In genomic region chr6:7589221-7589620, GRCh38 we compare ENCODE assay signal across 7 cellular contexts. TPM values are rescaled to one million over a fixed set of nuclear protein-coding genes. Genes with fewer than 3 reads are reported as not detected.
DNase-seq lines count a peak whose midpoint lies in the region; ATAC-seq and TF ChIP-seq lines count a peak whose summit lies in the region.

No MANE protein-coding gene starts in this region.

- intact Hi-C loops in PC-3 (cut with micrococcal nuclease): no loop called here
- intact Hi-C loops in psoas muscle (cut with DNase I): loop anchor here in 1 of 2 donors (10.0 kb wide), 1 partner anchor 274 kb away; the partner anchor contains the start of gene SSR1

- no peak overlapping the region for H3K9ac ChIP-seq in H9 (ENCODE audit: extremely low read depth, insufficient read length, low read length)
- H3K9ac ChIP-seq in PC-3 (ENCODE audit: low read length): peak overlapping the region; percentile 91; the same call in 1 of the 2 replicates
- no peak overlapping the region for H3K9ac ChIP-seq in endocrine pancreas (ENCODE audit: control insufficient read depth, insufficient read depth, low read length)

- peaks cover 4% of the 10 kb centered on the region for H3K36me3 ChIP-seq in PC-3 (ENCODE audit: low read depth, low read length)
- H3K36me3 ChIP-seq in endocrine pancreas (ENCODE audit: control insufficient read depth, insufficient read depth, low read length): peaks cover 4% of the 10 kb centered on the region
- H3K36me3 ChIP-seq in psoas muscle (ENCODE audit: insufficient read depth in 1 of 2, low read depth in 1 of 2): peaks cover under 1 to 12% of the 10 kb centered on the region in 2 donors

- peaks cover 4% of the 10 kb centered on the region for H3K23me2 ChIP-seq in H9 (ENCODE audit: insufficient read length, low read depth, low read length, poor library complexity, severe bottlenecking)

- peak overlapping the region; percentile 94 for H3K4me3 ChIP-seq in PC-3 (ENCODE audit: low read length)
- H3K4me3 ChIP-seq in endocrine pancreas (ENCODE audit: control insufficient read depth, insufficient read depth, low read length): peak overlapping the region; percentile 93
- H3K4me3 ChIP-seq in psoas muscle: peak overlapping the region; percentile 90

- H3K4me1 ChIP-seq in H9 (ENCODE audit: insufficient read depth, low read length): no peaks in the 10 kb centered on the region; the same call in 1 of the 2 replicates
- peaks cover 18% of the 10 kb centered on the region for H3K4me1 ChIP-seq in PC-3 (ENCODE audit: insufficient read depth, low read length)
- H3K4me1 ChIP-seq in endocrine pancreas (ENCODE audit: control insufficient read depth, insufficient read depth, low read length): peaks cover 12% of the 10 kb centered on the region
- peaks cover 18% of the 10 kb centered on the region for H3K4me1 ChIP-seq in psoas muscle

- no peak overlapping the region for H2BK5ac ChIP-seq in H9 (ENCODE audit: insufficient read length, low read length)

- no peaks in the 10 kb centered on the region for H3K9me2 ChIP-seq in PC-3 (replicated peaks; ENCODE audit: low read length)

- H3K4me1 Mint-ChIP-seq in H9: peaks cover 21 to 24% of the 10 kb centered on the region in 2 experiments

- no peak for DNase-seq in H9
- no peak for DNase-seq in PC-3
- no peak for DNase-seq in psoas muscle
- no peak for DNase-seq in NCI-H526 (lab: John Stamatoyannopoulos, UW)

- H3K4me2 ChIP-seq in H9 (ENCODE audit: insufficient read depth, insufficient read length, low read length) (no peak overlapping the region), PC-3 (ENCODE audit: low read length) (peak overlapping the region; percentile 89)

- H2BK120ac ChIP-seq in H9 (ENCODE audit: low read depth, low read length, poor library complexity, severe bottlenecking): no peak overlapping the region

- no peak overlapping the region for H4K5ac ChIP-seq in H9 (ENCODE audit: insufficient read length, low read depth, low read length)

- H4K20me1 ChIP-seq in H9 (ENCODE audit: control insufficient read depth, insufficient read depth, insufficient read length) (no peaks in the 10 kb centered on the region), PC-3 (ENCODE audit: low read length) (peaks cover 11% of the 10 kb centered on the region; the same call in 1 of the 2 replicates)

- no peak overlapping the region for H3K4ac ChIP-seq in H9 (ENCODE audit: low read depth, low read length)

- no peak overlapping the region for H3T11ph ChIP-seq in H9 (ENCODE audit: low read length)

- H3K27ac ChIP-seq in H9 (ENCODE audit: insufficient read length, low read depth, low read length): no peak overlapping the region
- H3K27ac ChIP-seq in PC-3 (ENCODE audit: low read length): no peak overlapping the region
- no peak overlapping the region for H3K27ac ChIP-seq in psoas muscle

- POLR2A ChIA-PET in PC-3 (lab: Charles Lee; ENCODE audit: unreplicated experiment): interaction anchor here (0.7 kb wide), 1 partner anchor 200 kb away, joined by 7 read pairs; the partner anchor contains the start of genes CAGE1 and RIOK1

- H3K9me3 ChIP-seq in H9 (ENCODE audit: control insufficient read depth, low read depth, low read length): no peaks in the 10 kb centered on the region
- H3K9me3 ChIP-seq in PC-3 (ENCODE audit: low read length): no peaks in the 10 kb centered on the region
- no peaks in the 10 kb centered on the region for H3K9me3 ChIP-seq in endocrine pancreas (ENCODE audit: control insufficient read depth, low read length)
- no peaks in the 10 kb centered on the region for H3K9me3 ChIP-seq in psoas muscle

- no peaks in the 10 kb centered on the region for H3K79me1 ChIP-seq in H9 (ENCODE audit: insufficient read depth, low read depth, low read length, poor library complexity, severe bottlenecking)

- ATAC-seq in PC-3 (no peak), psoas muscle (no peak), GM18517 (IDR thresholded peaks at IDR 0.05; ENCODE audit: unreplicated experiment) (no peak), GM21529 (IDR thresholded peaks at IDR 0.05; ENCODE audit: unreplicated experiment) (no peak)

- no peak overlapping the region for H3K56ac ChIP-seq in H9 (ENCODE audit: insufficient read length, low read depth, low read length)

- no peak overlapping the region for H2AK5ac ChIP-seq in H9 (ENCODE audit: insufficient read length, low read length)

- no peak overlapping the region for H2BK12ac ChIP-seq in H9 (ENCODE audit: insufficient read length, low read depth, low read length)

- no peak overlapping the region for H2BK20ac ChIP-seq in H9 (ENCODE audit: low read depth, low read length, poor library complexity, severe bottlenecking)

- no peaks in the 10 kb centered on the region for H3F3A ChIP-seq in PC-3 (ENCODE audit: low read length, unreplicated experiment)

- no peaks in the 10 kb centered on the region for H3K27me3 Mint-ChIP-seq in H9 (ENCODE audit: low read depth)

- H2AFZ ChIP-seq in H9 (ENCODE audit: low read length) (no peak overlapping the region), PC-3 (ENCODE audit: low read length) (0 out of 2 replicates have a peak overlapping the region, but pooled peaks have one; percentile 9)

- H3K27ac Mint-ChIP-seq in H9: no peak overlapping the region

- H4K8ac ChIP-seq in H9 (replicated peaks; ENCODE audit: insufficient read length, low read depth, low read length): no peak overlapping the region

- peak overlapping the region; percentile 94 to 99; a peak in 4 of 5 replicates for H3K4me3 Mint-ChIP-seq in H9

- no peaks in the 10 kb centered on the region for H3K9me3 Mint-ChIP-seq in H9

- no peak overlapping the region for H4K91ac ChIP-seq in H9 (ENCODE audit: insufficient read length, low read depth, low read length)

- H3K14ac ChIP-seq in H9 (ENCODE audit: insufficient read depth, low read length): no peak overlapping the region

- no TSS peak for BruUV-seq in PC-3 (replicated peaks; lab: Mats Ljungman, UMichigan)

- peaks cover 15% of the 10 kb centered on the region; the same call in 1 of the 2 replicates for H3K79me2 ChIP-seq in H9 (ENCODE audit: insufficient read depth, low read length)
- peaks cover 35% of the 10 kb centered on the region for H3K79me2 ChIP-seq in PC-3 (ENCODE audit: low read length)

- TF ChIP-seq CTCF in H9 (conservative IDR thresholded peaks at IDR 0.05) (no peak), PC-3 (conservative IDR thresholded peaks at IDR 0.05; ENCODE audit: low read depth, low read length) (no peak), psoas muscle (IDR thresholded peaks at IDR 0.05) (no peak)

- WGBS in H9 (ENCODE audit: extremely low coverage, insufficient read length, low lambda C conversion rate): no CpG with 5 or more reads among the region's 3 CpGs
- 58 to 86% (median 62%) methylated on average over 3 of the region's 3 CpGs for WGBS in psoas muscle, 3 donors

- H3K23ac ChIP-seq in H9 (ENCODE audit: insufficient read length, low read depth, low read length): no peak overlapping the region

- no peak overlapping the region for H2BK15ac ChIP-seq in H9 (ENCODE audit: low read depth, low read length)

- no peak overlapping the region for H3K18ac ChIP-seq in H9 (ENCODE audit: insufficient read length, low read depth, low read length)

- CTCF ChIA-PET in PC-3 (lab: Charles Lee): interaction anchor here (1.0 kb wide), 1 partner anchor 25 kb away, joined by 3 read pairs; no protein-coding TSS in a partner anchor

- H3K27me3 ChIP-seq in H9 (ENCODE audit: insufficient read depth, low read length) (no peaks in the 10 kb centered on the region), PC-3 (ENCODE audit: low read length) (no peaks in the 10 kb centered on the region), endocrine pancreas (ENCODE audit: control insufficient read depth, insufficient read depth, low read length) (no peaks in the 10 kb centered on the region), psoas muscle (ENCODE audit: insufficient read depth in 3 of 3, low read length in 2 of 3) (no peaks in the 10 kb centered on the region)

- peaks cover 4 to 17% (median 16%) of the 10 kb centered on the region in 3 experiments; a peak in 6 of 7 replicates for H3K36me3 Mint-ChIP-seq in H9 (ENCODE audit: insufficient read depth in 1 of 3, low read depth in 3 of 3)

RNA-seq across cellular contexts. Expression of gene SNRNP48, which starts 0.8 kb away (rescaled TPM):
- total RNA-seq in H9 (2021): 16.1 and 16.9 TPM in 2 replicates
- total RNA-seq in PC-3 (2014; rRNA removed): 7.0 and 7.7 TPM in 2 replicates
- total RNA-seq in psoas muscle: 10 to 100 TPM in 2 of 4 donors, 1 to 10 TPM in 2; 8.3 to 11.8 (median 10.1) TPM
- 10 to 100 TPM in 1 of 3 donors, 1 to 10 TPM in 2; 8.8 to 40.8 (median 9.9) TPM for polyA plus RNA-seq in psoas muscle

RNA-seq across cellular contexts. Expression of gene DSP, which starts 47.8 kb away (rescaled TPM):
- total RNA-seq in H9 (2021) (47.9 and 48.9 TPM in 2 replicates), PC-3 (2014; rRNA removed) (54.7 and 71.6 TPM in 2 replicates), psoas muscle (under 1 TPM; 0.25 to 0.49 (median 0.36) TPM)
- under 1 TPM; 0.10 to 0.26 (median 0.11) TPM for polyA plus RNA-seq in psoas muscle

Comparison
In these comparisons a context has a peak if more than half of its experiments do, and no peak if none do; other contexts are left out.
1. RNA of gene DSP, which starts 47.8 kb away (total RNA-seq): 54.7 to 71.6 TPM in PC-3 and 47.9 to 48.9 TPM in H9; 0.25 to 0.49 TPM in psoas muscle; every median in the first group is over 10 times any median in the second.
2. Peak in every context shown above with its lines, with median percentiles within 50 percentile points of each other: H3K4me3 ChIP-seq.